In the genomic region with DNA sequence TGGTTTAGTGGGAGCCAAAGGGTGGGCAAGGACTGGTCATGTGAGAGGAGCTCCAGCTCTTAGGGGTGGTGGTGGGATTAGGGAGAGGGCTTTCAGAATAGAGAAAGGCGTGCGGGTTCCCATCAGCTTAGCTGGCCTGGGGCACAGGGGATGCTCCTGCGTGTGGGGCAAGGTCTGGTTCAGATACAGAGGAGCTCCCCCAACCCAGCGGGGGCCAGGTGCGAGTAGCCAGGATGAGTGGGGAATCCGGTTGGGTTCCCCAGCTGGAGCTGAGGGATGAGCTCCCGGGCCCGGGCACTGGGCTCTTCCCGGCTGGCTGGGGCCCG, we compare ENCODE assay signal across 1 cellular context.
TF ChIP-seq lines count a peak whose summit lies in the region.

No MANE protein-coding gene starts in this region.

TF ChIP-seq in SK-N-SH, 30 proteins besides CTCF, POLR2A, EP300 and RAD21 (continued from another document):
- TF ChIP-seq, protein P1, sequence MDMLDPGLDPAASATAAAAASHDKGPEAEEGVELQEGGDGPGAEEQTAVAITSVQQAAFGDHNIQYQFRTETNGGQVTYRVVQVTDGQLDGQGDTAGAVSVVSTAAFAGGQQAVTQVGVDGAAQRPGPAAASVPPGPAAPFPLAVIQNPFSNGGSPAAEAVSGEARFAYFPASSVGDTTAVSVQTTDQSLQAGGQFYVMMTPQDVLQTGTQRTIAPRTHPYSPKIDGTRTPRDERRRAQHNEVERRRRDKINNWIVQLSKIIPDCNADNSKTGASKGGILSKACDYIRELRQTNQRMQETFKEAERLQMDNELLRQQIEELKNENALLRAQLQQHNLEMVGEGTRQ (IDR thresholded peaks at IDR 0.05; ENCODE audit: borderline replicate concordance, low read depth, low read length), result no peak
- TF ChIP-seq RCOR1 (IDR thresholded peaks at IDR 0.05; ENCODE audit: low read length), result no peak
- TF ChIP-seq, protein P2, sequence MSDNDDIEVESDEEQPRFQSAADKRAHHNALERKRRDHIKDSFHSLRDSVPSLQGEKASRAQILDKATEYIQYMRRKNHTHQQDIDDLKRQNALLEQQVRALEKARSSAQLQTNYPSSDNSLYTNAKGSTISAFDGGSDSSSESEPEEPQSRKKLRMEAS (IDR thresholded peaks at IDR 0.05; ENCODE audit: low read depth), result no peak
- no peak for TF ChIP-seq GATA2 (CRISPR knock-in tag; IDR thresholded peaks at IDR 0.05)
- no peak for TF ChIP-seq SIN3A (IDR thresholded peaks at IDR 0.05; ENCODE audit: borderline replicate concordance, low read depth, low read length)
- no peak for TF ChIP-seq USF1 (IDR thresholded peaks at IDR 0.05; ENCODE audit: borderline replicate concordance, low read depth)
- TF ChIP-seq, protein P3, sequence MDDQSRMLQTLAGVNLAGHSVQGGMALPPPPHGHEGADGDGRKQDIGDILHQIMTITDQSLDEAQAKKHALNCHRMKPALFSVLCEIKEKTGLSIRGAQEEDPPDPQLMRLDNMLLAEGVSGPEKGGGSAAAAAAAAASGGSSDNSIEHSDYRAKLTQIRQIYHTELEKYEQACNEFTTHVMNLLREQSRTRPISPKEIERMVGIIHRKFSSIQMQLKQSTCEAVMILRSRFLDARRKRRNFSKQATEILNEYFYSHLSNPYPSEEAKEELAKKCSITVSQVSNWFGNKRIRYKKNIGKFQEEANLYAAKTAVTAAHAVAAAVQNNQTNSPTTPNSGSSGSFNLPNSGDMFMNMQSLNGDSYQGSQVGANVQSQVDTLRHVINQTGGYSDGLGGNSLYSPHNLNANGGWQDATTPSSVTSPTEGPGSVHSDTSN (IDR thresholded peaks at IDR 0.05), result no peak
- no peak for TF ChIP-seq SMC3 (IDR thresholded peaks at IDR 0.05; ENCODE audit: low read depth, low read length)
- no peak for TF ChIP-seq RXRA (IDR thresholded peaks at IDR 0.05; ENCODE audit: borderline replicate concordance, low read depth)
- TF ChIP-seq RFX5 (IDR thresholded peaks at IDR 0.05; ENCODE audit: low read length), result no peak
- no peak for TF ChIP-seq FOXM1 (IDR thresholded peaks at IDR 0.05; ENCODE audit: low read depth)
- TF ChIP-seq FOXJ3 (CRISPR knock-in tag; IDR thresholded peaks at IDR 0.05), result no peak
